7 cellular contexts compared by ENCODE assay signal in genomic region chr2:97195349-97195748, GRCh38.
DNase-seq lines count a peak whose midpoint lies in the region; TF ChIP-seq lines count a peak whose summit lies in the region.
"Not testable (repeated sequence)": the region's sequence is repeated elsewhere in the genome, so short reads cannot be mapped to it uniquely, and the experiment has no call there.

No MANE protein-coding gene starts in this region.

- DNase-seq in EH (ENCODE audit: low read depth) (peak; percentile 77), HFF-Myc (ENCODE audit: extremely low read depth, low read depth) (peak; percentile 5), NAMALWA (ENCODE audit: low spot score) (peak; percentile 36), astrocyte of the hippocampus (ENCODE audit: low read depth, low spot score) (peak; percentile 58), dermis microvascular lymphatic vessel endothelial cell (ENCODE audit: low read depth in 2 of 2) (peak; percentile 60 to 88), fibroblast of villous mesenchyme (ENCODE audit: low read depth) (peak; percentile 68), pulmonary artery endothelial cell (ENCODE audit: low read depth, low spot score) (peak; percentile 55)

- not testable (repeated sequence) for TF ChIP-seq CTCF in HFF-Myc (IDR thresholded peaks at IDR 0.05; ENCODE audit: low read depth, low read length, missing control alignments); fibroblast of villous mesenchyme (IDR thresholded peaks at IDR 0.05; ENCODE audit: insufficient read depth, low read depth, low read length)

- not testable (repeated sequence) for H3K4me3 ChIP-seq in HFF-Myc (replicated peaks; ENCODE audit: low read depth, low read length); fibroblast of villous mesenchyme (ENCODE audit: low read depth, low read length)

Comparison
In these comparisons a context has a peak if more than half of its experiments do, and no peak if none do; other contexts are left out.
1. DNase-seq: peak in every context shown above with its lines; median percentile 77 in EH; 74 in dermis microvascular lymphatic vessel endothelial cell; 68 in fibroblast of villous mesenchyme; 58 in astrocyte of the hippocampus; 55 in pulmonary artery endothelial cell; 36 in NAMALWA; 5 in HFF-Myc.